8 cellular contexts compared by ENCODE assay signal in genomic region chr12:120495189-120495722, GRCh38. TPM values are rescaled to one million over a fixed set of nuclear protein-coding genes. Genes with fewer than 3 reads are reported as not detected.
DNase-seq lines count a peak whose midpoint lies in the region; TF ChIP-seq lines count a peak whose summit lies in the region.

No MANE protein-coding gene starts in this region.

- peaks cover 6% of the 10 kb centered on the region for H3K27me3 Mint-ChIP-seq in glutamatergic neuron (ENCODE audit: unreplicated experiment)

- H3K27me3 ChIP-seq in H7 (ENCODE audit: control insufficient read depth, insufficient read depth, low read length) (no peaks in the 10 kb centered on the region), smooth muscle cell (ENCODE audit: low read depth) (no peaks in the 10 kb centered on the region)

- H2AFZ ChIP-seq in smooth muscle cell (ENCODE audit: low read depth): peak overlapping the region; percentile 69

- no peaks in the 10 kb centered on the region for H3K9me3 ChIP-seq in smooth muscle cell (replicated peaks; ENCODE audit: low read depth)

- H3K9ac ChIP-seq in smooth muscle cell (ENCODE audit: low read depth): peak overlapping the region; percentile 65

- H3K9me3 Mint-ChIP-seq in glutamatergic neuron (ENCODE audit: unreplicated experiment): peaks cover 10% of the 10 kb centered on the region

- H3K36me3 Mint-ChIP-seq in glutamatergic neuron (ENCODE audit: unreplicated experiment): no peaks in the 10 kb centered on the region

- peaks cover 24% of the 10 kb centered on the region for H3K4me1 ChIP-seq in smooth muscle cell (ENCODE audit: low read depth)

- peaks cover 12% of the 10 kb centered on the region for H3F3A ChIP-seq in smooth muscle cell (ENCODE audit: low read depth)

- 5% methylated on average over 17 of the region's 17 CpGs for WGBS in smooth muscle cell (ENCODE audit: low lambda C conversion rate)

- H4K20me1 ChIP-seq in smooth muscle cell (ENCODE audit: low read depth): peaks cover 18% of the 10 kb centered on the region

- peak overlapping the region; percentile 36 for H3K27ac Mint-ChIP-seq in glutamatergic neuron (ENCODE audit: unreplicated experiment)

- no peak for DNase-seq in AG10803 (ENCODE audit: low read depth)
- no peak for DNase-seq in H7
- DNase-seq in glutamatergic neuron: no peak
- DNase-seq in smooth muscle cell (lab: John Stamatoyannopoulos, UW; ENCODE audit: unreplicated experiment): no peak
- DNase-seq in SHP77 treated with DMSO at 0.1 percent for 48 hours (lab: John Stamatoyannopoulos, UW): no peak
- DNase-seq in mesenteric fat pad (ENCODE audit: low spot score): no peak
- no peak for DNase-seq in HPDE6-E6E7 (ENCODE audit: extremely low spot score)

- peak overlapping the region; percentile 87 for H3K27ac ChIP-seq in VCaP
- peak overlapping the region; percentile 42 for H3K27ac ChIP-seq in smooth muscle cell (ENCODE audit: low read depth)

- H3K36me3 ChIP-seq in H7 (replicated peaks; ENCODE audit: control insufficient read depth, insufficient read depth, low read length) (peaks cover 6% of the 10 kb centered on the region), smooth muscle cell (ENCODE audit: low read depth) (no peaks in the 10 kb centered on the region)

- H3K4me1 Mint-ChIP-seq in glutamatergic neuron (ENCODE audit: low read depth, unreplicated experiment): peaks cover 6% of the 10 kb centered on the region

- TF ChIP-seq CTCF in AG10803 (conservative IDR thresholded peaks at IDR 0.05; ENCODE audit: low read length): no peak
- TF ChIP-seq CTCF in VCaP (conservative IDR thresholded peaks at IDR 0.05): no peak
- TF ChIP-seq CTCF in glutamatergic neuron (IDR thresholded peaks at IDR 0.05; ENCODE audit: partially characterized antibody, unreplicated experiment): no peak
- TF ChIP-seq CTCF in smooth muscle cell (IDR thresholded peaks at IDR 0.05; ENCODE audit: borderline replicate concordance, insufficient read depth, poor library complexity, severe bottlenecking): no peak

- H3K4me3 ChIP-seq in AG10803 (ENCODE audit: low read length) (peak overlapping the region; percentile 77), H7 (ENCODE audit: insufficient read depth, low read depth, low read length) (peak overlapping the region; percentile 63), smooth muscle cell (peak overlapping the region; percentile 86)

- H3K4me2 ChIP-seq in smooth muscle cell: peak overlapping the region; percentile 94

- peak overlapping the region; percentile 79 for H3K4me3 Mint-ChIP-seq in glutamatergic neuron (ENCODE audit: unreplicated experiment)

- peaks cover 35% of the 10 kb centered on the region for H3K79me2 ChIP-seq in smooth muscle cell (ENCODE audit: low read depth)

RNA-seq across cellular contexts. Expression of gene DYNLL1, which starts 0.7 kb away (rescaled TPM):
- 215 and 313 TPM in 2 replicates for total RNA-seq in H7 (2014; rRNA removed; shearing (Covaris generic))
- total RNA-seq in glutamatergic neuron (ENCODE audit: unreplicated experiment): 403 TPM
- total RNA-seq in smooth muscle cell: 403 and 502 TPM in 2 replicates
- 497 and 616 TPM in 2 replicates for polyA plus RNA-seq in smooth muscle cell
- 142 TPM for total RNA-seq in mesenteric fat pad

RNA-seq across cellular contexts. Expression of gene SRSF9, which starts 25.7 kb away (rescaled TPM):
- total RNA-seq in H7 (2014; rRNA removed; shearing (Covaris generic)): 203 and 212 TPM in 2 replicates
- 210 TPM for total RNA-seq in glutamatergic neuron (ENCODE audit: unreplicated experiment)
- total RNA-seq in smooth muscle cell: 133 and 148 TPM in 2 replicates
- polyA plus RNA-seq in smooth muscle cell: 264 and 289 TPM in 2 replicates
- total RNA-seq in mesenteric fat pad: 120 TPM

RNA-seq across cellular contexts. Expression of gene COQ5, which starts 33.7 kb away (rescaled TPM):
- total RNA-seq in H7 (2014; rRNA removed; shearing (Covaris generic)): 56.8 and 78.3 TPM in 2 replicates
- total RNA-seq in glutamatergic neuron (ENCODE audit: unreplicated experiment): 32.0 TPM
- total RNA-seq in smooth muscle cell: 32.5 and 34.7 TPM in 2 replicates
- 39.9 and 46.9 TPM in 2 replicates for polyA plus RNA-seq in smooth muscle cell
- total RNA-seq in mesenteric fat pad: 23.3 TPM

RNA-seq across cellular contexts. Expression of gene RNF10, which starts 38.9 kb away (rescaled TPM):
- 118 and 119 TPM in 2 replicates for total RNA-seq in H7 (2014; rRNA removed; shearing (Covaris generic))
- total RNA-seq in glutamatergic neuron (ENCODE audit: unreplicated experiment): 188 TPM
- 49.0 and 63.2 TPM in 2 replicates for total RNA-seq in smooth muscle cell
- 115 and 134 TPM in 2 replicates for polyA plus RNA-seq in smooth muscle cell
- total RNA-seq in mesenteric fat pad: 224 TPM

RNA-seq across cellular contexts. Expression of gene GATC, which starts 49.0 kb away (rescaled TPM):
- total RNA-seq in H7 (2014; rRNA removed; shearing (Covaris generic)): 19.8 and 23.4 TPM in 2 replicates
- 16.8 TPM for total RNA-seq in glutamatergic neuron (ENCODE audit: unreplicated experiment)
- total RNA-seq in smooth muscle cell: 13.4 and 22.2 TPM in 2 replicates
- 9.8 and 10.3 TPM in 2 replicates for polyA plus RNA-seq in smooth muscle cell
- 27.7 TPM for total RNA-seq in mesenteric fat pad
